9 cellular contexts compared by ENCODE assay signal in genomic region chr6:134636221-134636830, GRCh38.
A peak's percentile ranks its signal among the peaks of the same experiment; 100 is the strongest.
DNase-seq lines count a peak whose midpoint lies in the region; ATAC-seq and TF ChIP-seq lines count a peak whose summit lies in the region.
"Had no signal": no experiment of that assay in that cellular context is flagged by ENCODE, and none has a peak within 500 bp of the region (broad histone marks: within the 10 kb centered on the region; RNA-seq: fewer than 3 reads in every experiment).

No MANE protein-coding gene starts in this region.

- peaks cover 7 to 14% of the 10 kb centered on the region in 2 donors for H3K4me1 ChIP-seq in gastrocnemius medialis

- no peak overlapping the region for H3K27ac ChIP-seq in gastrocnemius medialis
- H3K27ac ChIP-seq in brain microvascular endothelial cell = no peak overlapping the region

- H3K27ac Mint-ChIP-seq in T-helper 2 cell treated with Interferon-gamma antibody and Interleukin-4, amounts not matched to agents 5 μg/mL and 100 μg/mL, for 36 hours = no peak overlapping the region
- H3K27ac Mint-ChIP-seq in endothelial cell (ENCODE audit: unreplicated experiment) = no peak overlapping the region

- intact Hi-C loops in gastrocnemius medialis (cut with DNase I; ENCODE audit: low total_unique reads) = loop anchor here (10.0 kb wide), 1 partner anchor 292 kb away; no protein-coding TSS in a partner anchor

- H3K27me3 Mint-ChIP-seq in T-helper 2 cell treated with Interferon-gamma antibody and Interleukin-4, amounts not matched to agents 5 μg/mL and 100 μg/mL, for 36 hours (ENCODE audit: low read depth) = peaks cover 6% of the 10 kb centered on the region
- peaks cover 2% of the 10 kb centered on the region for H3K27me3 Mint-ChIP-seq in endothelial cell (ENCODE audit: unreplicated experiment)

- H3K36me3 ChIP-seq in gastrocnemius medialis (no peaks in the 10 kb centered on the region), brain microvascular endothelial cell (replicated peaks) (no peaks in the 10 kb centered on the region)

- H3K9me3 Mint-ChIP-seq in T-helper 2 cell treated with Interferon-gamma antibody and Interleukin-4, amounts not matched to agents 5 μg/mL and 100 μg/mL, for 36 hours = no peaks in the 10 kb centered on the region
- no peaks in the 10 kb centered on the region for H3K9me3 Mint-ChIP-seq in endothelial cell (ENCODE audit: unreplicated experiment)

- in situ Hi-C loops in gastrocnemius medialis (cut with MboI; ENCODE audit: low sequenced_read_pairs in 4 of 4) (loop anchor here in 2 of 4 donors (25.0 kb wide), 1 partner anchor 176 kb away; no protein-coding TSS in a partner anchor), brain microvascular endothelial cell (cut with HindIII; ENCODE audit: low pct_ligation_motif_present, low sequenced_read_pairs) (no loop called here)

- peaks cover 47% of the 10 kb centered on the region for H3K4me1 Mint-ChIP-seq in T-helper 2 cell treated with Interferon-gamma antibody and Interleukin-4, amounts not matched to agents 5 μg/mL and 100 μg/mL, for 36 hours (ENCODE audit: low read depth)
- no peaks in the 10 kb centered on the region for H3K4me1 Mint-ChIP-seq in endothelial cell (ENCODE audit: unreplicated experiment)

- H3K27me3 ChIP-seq in gastrocnemius medialis = no peaks in the 10 kb centered on the region
- H3K27me3 ChIP-seq in brain microvascular endothelial cell (replicated peaks) = no peaks in the 10 kb centered on the region

- TF ChIP-seq CTCF in endothelial cell (IDR thresholded peaks at IDR 0.05; ENCODE audit: unreplicated experiment) (no peak), gastrocnemius medialis (IDR thresholded peaks at IDR 0.05 in 4 of 5, conservative IDR thresholded peaks at IDR 0.05 in 1 of 5) (no peak), brain microvascular endothelial cell (IDR thresholded peaks at IDR 0.05; ENCODE audit: low read depth, low read length, missing control alignments) (no peak)

- TF ChIP-seq POLR2A in gastrocnemius medialis (IDR thresholded peaks at IDR 0.05) = no peak

- H3K4me3 ChIP-seq in gastrocnemius medialis (no peak overlapping the region), brain microvascular endothelial cell (ENCODE audit: low read depth, low read length) (no peak overlapping the region)

- no peaks in the 10 kb centered on the region for H3K9me3 ChIP-seq in gastrocnemius medialis

- peak; percentile 82 for ATAC-seq in HG02852 (IDR thresholded peaks at IDR 0.05; ENCODE audit: unreplicated experiment)
- no peak for ATAC-seq in gastrocnemius medialis

- peak; percentile 15 for DNase-seq in DMS153 (lab: John Stamatoyannopoulos, UW)
- no peak for DNase-seq in DMS153 treated with DMSO at 0.1 percent for 48 hours (lab: John Stamatoyannopoulos, UW; ENCODE audit: unreplicated experiment)
- DNase-seq in T-helper 2 cell treated with Interferon-gamma antibody and Interleukin-4, amounts not matched to agents 5 μg/mL and 100 μg/mL, for 36 hours (ENCODE audit: low spot score) = peak; percentile 23
- DNase-seq in stimulated activated CD4-positive, alpha-beta T cell treated with anti-CD3 and anti-CD28 coated beads, Interleukin-15, amount 100 ng/mL, for 24 hours = peak; percentile 30
- DNase-seq in endothelial cell (ENCODE audit: low spot score) = no peak
- no peak for DNase-seq in gastrocnemius medialis
- no peak for DNase-seq in brain microvascular endothelial cell
- DNase-seq: 8988T had no signal

- H3K4me3 Mint-ChIP-seq in T-helper 2 cell treated with Interferon-gamma antibody and Interleukin-4, amounts not matched to agents 5 μg/mL and 100 μg/mL, for 36 hours = no peak overlapping the region
- no peak overlapping the region for H3K4me3 Mint-ChIP-seq in endothelial cell (ENCODE audit: unreplicated experiment)

- peaks cover 3% of the 10 kb centered on the region for H3K36me3 Mint-ChIP-seq in T-helper 2 cell treated with Interferon-gamma antibody and Interleukin-4, amounts not matched to agents 5 μg/mL and 100 μg/mL, for 36 hours (ENCODE audit: low read depth)
- H3K36me3 Mint-ChIP-seq in endothelial cell (ENCODE audit: low read depth, unreplicated experiment) = no peaks in the 10 kb centered on the region

Comparison
In these comparisons a context has a peak if more than half of its experiments do, and no peak if none do; other contexts are left out.
1. DNase-seq: peak in DMS153 (single experiment), T-helper 2 cell treated with Interferon-gamma antibody and Interleukin-4, amounts not matched to agents 5 μg/mL and 100 μg/mL, for 36 hours (single experiment) and stimulated activated CD4-positive, alpha-beta T cell treated with anti-CD3 and anti-CD28 coated beads, Interleukin-15, amount 100 ng/mL, for 24 hours (single experiment); none in DMS153 treated with DMSO at 0.1 percent for 48 hours (single experiment), endothelial cell (single experiment), gastrocnemius medialis (0 of 2) and brain microvascular endothelial cell (single experiment).